Comparison of ENCODE assay signal across 18 cellular contexts in genomic region chr16:15795615-15796014, GRCh38.
"Had no signal": no experiment of that assay in that cellular context is flagged by ENCODE, and none has a peak within 500 bp of the region (broad histone marks: within the 10 kb centered on the region; RNA-seq: fewer than 3 reads in every experiment).

No MANE protein-coding gene starts in this region.

- DNase-seq: hypothalamus; immature natural killer cell; kidney; left lung; lower lobe of right lung; mammary epithelial cell; mesendoderm; naive thymus-derived CD4-positive, alpha-beta T cell; ovary; small intestine; stimulated activated CD4-positive, alpha-beta T cell treated with anti-CD3 and anti-CD28 coated beads, Interleukin-4, amount 100 ng/mL, for 24 hours; stimulated activated naive CD4-positive, alpha-beta T cell; transverse colon; upper lobe of left lung had no signal

- H3K36me3 ChIP-seq: left lung, lower lobe of right lung, ovary, prostate gland, spleen, suprapubic skin, transverse colon, upper lobe of left lung, vagina had no signal

- H3K27ac ChIP-seq: left lung, lower lobe of right lung, ovary, prostate gland, suprapubic skin, upper lobe of left lung, vagina had no signal

- H3K4me1 ChIP-seq: left lung, prostate gland, suprapubic skin had no signal

- H3K4me3 ChIP-seq: left lung, lower lobe of right lung, ovary, prostate gland, spleen, suprapubic skin, transverse colon, upper lobe of left lung, vagina had no signal

- H3K9me3 ChIP-seq: ovary, prostate gland, suprapubic skin, transverse colon, vagina had no signal

- H3K27me3 ChIP-seq: left lung, ovary, spleen, suprapubic skin, transverse colon, upper lobe of left lung, vagina had no signal
